Comparison of ENCODE assay signal across 20 cellular contexts in the genomic region with DNA sequence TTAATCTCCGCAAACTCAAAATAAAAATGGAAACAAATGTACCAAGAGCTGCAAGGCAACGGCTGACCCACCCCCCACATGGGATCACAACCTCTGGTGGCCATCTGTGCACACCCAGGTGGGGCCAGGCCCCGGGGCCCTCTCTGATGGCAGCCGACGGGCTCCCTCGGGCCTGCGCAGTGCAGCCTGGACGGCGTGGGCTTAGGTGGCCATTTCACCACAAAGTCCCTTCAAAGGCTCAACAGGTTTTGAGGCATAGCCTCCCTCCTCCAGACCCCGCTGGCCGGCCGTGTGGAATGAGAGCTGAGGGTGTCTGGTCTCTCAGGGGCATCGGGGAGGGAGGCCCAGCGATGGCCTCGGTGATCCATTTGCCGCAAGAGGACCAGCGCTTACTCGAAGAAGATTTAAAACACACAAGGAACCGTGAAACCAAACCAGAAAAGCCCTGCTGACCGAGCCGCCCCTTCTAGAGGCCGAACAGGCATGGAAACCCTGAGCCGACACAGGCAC. TPM values are rescaled to one million over a fixed set of nuclear protein-coding genes. Genes with fewer than 3 reads are reported as not detected.
DNase-seq lines count a peak whose midpoint lies in the region; ATAC-seq and TF ChIP-seq lines count a peak whose summit lies in the region.
"Had no signal": no experiment of that assay in that cellular context is flagged by ENCODE, and none has a peak within 500 bp of the region (broad histone marks: within the 10 kb centered on the region; RNA-seq: fewer than 3 reads in every experiment).

No MANE protein-coding gene starts in this region.

- intact Hi-C loops in posterior vena cava (cut with DNase I): no loop called here

- CTCF ChIA-PET in activated CD8-positive, alpha-beta memory T cell treated with anti-CD3 and anti-CD28 coated beads, Interleukin-2, amount 10 ng/mL, durations not matched to agents 7 days and 5 days (lab: Charles Lee): no interaction called here

- H3K27ac Mint-ChIP-seq in activated CD8-positive, alpha-beta memory T cell treated with anti-CD3 and anti-CD28 coated beads, Interleukin-2, amount 10 ng/mL, durations not matched to agents 7 days and 5 days: no peak overlapping the region
- no peak overlapping the region for H3K27ac Mint-ChIP-seq in chondrocyte (ENCODE audit: unreplicated experiment)

- TF ChIP-seq CTCF in chondrocyte (IDR thresholded peaks at IDR 0.05): no peak

- no peaks in the 10 kb centered on the region for H3K4me1 Mint-ChIP-seq in activated CD8-positive, alpha-beta memory T cell treated with anti-CD3 and anti-CD28 coated beads, Interleukin-2, amount 10 ng/mL, durations not matched to agents 7 days and 5 days
- H3K4me1 Mint-ChIP-seq in chondrocyte (ENCODE audit: low read depth): peaks cover 5% of the 10 kb centered on the region
- H3K4me1 Mint-ChIP-seq: CD14-positive monocyte had no signal

- ATAC-seq in activated CD8-positive, alpha-beta memory T cell treated with anti-CD3 and anti-CD28 coated beads, Interleukin-2, amount 10 ng/mL, durations not matched to agents 7 days and 5 days: no peak
- ATAC-seq: PC-3, Right ventricle myocardium inferior had no signal

- H3K36me3 Mint-ChIP-seq in activated CD8-positive, alpha-beta memory T cell treated with anti-CD3 and anti-CD28 coated beads, Interleukin-2, amount 10 ng/mL, durations not matched to agents 7 days and 5 days: no peaks in the 10 kb centered on the region
- peaks cover 4% of the 10 kb centered on the region for H3K36me3 Mint-ChIP-seq in chondrocyte (ENCODE audit: low read depth)
- H3K36me3 Mint-ChIP-seq: CD14-positive monocyte had no signal

- peak; percentile 36 for DNase-seq in activated CD8-positive, alpha-beta memory T cell treated with anti-CD3 and anti-CD28 coated beads, Interleukin-2, amount 10 ng/mL, durations not matched to agents 7 days and 5 days
- no peak for DNase-seq in activated CD8-positive, alpha-beta memory T cell treated with anti-CD3 and anti-CD28 coated beads, Interleukin-2, amount 50 U/mL, for 4 hours
- DNase-seq in chondrocyte (ENCODE audit: low spot score): peak; percentile 72
- peak; percentile 56 for DNase-seq in posterior vena cava (ENCODE audit: low spot score)
- DNase-seq in NCI-H526 treated with DMSO at 0.1 percent for 48 hours (lab: John Stamatoyannopoulos, UW): no peak
- DNase-seq in activated naive CD4-positive, alpha-beta T cell treated with Interleukin-2 at 50 U/mL for 16 hours: no peak
- DNase-seq in D341Med (ENCODE audit: low spot score): no peak
- DNase-seq: Calu3; DMS153; KBM-7; MG63; NCI-H2029; NCI-H446; NCI-H524 treated with DMSO at 0.1 percent for 48 hours; NCI-H82; NK-92 treated with Interleukin-12 subunit alpha and Interleukin-12 subunit beta, amount 100 ng/mL, for 24 hours; PC-3 had no signal

- no peak overlapping the region for H3K4me3 Mint-ChIP-seq in activated CD8-positive, alpha-beta memory T cell treated with anti-CD3 and anti-CD28 coated beads, Interleukin-2, amount 10 ng/mL, durations not matched to agents 7 days and 5 days
- no peak overlapping the region for H3K4me3 Mint-ChIP-seq in chondrocyte (ENCODE audit: unreplicated experiment)
- H3K4me3 Mint-ChIP-seq: B cell had no signal

- H3K9me3 Mint-ChIP-seq in activated CD8-positive, alpha-beta memory T cell treated with anti-CD3 and anti-CD28 coated beads, Interleukin-2, amount 10 ng/mL, durations not matched to agents 7 days and 5 days (ENCODE audit: low read depth): no peaks in the 10 kb centered on the region
- H3K9me3 Mint-ChIP-seq in chondrocyte (ENCODE audit: low read depth): peaks cover 12% of the 10 kb centered on the region

- H3K27me3 Mint-ChIP-seq in activated CD8-positive, alpha-beta memory T cell treated with anti-CD3 and anti-CD28 coated beads, Interleukin-2, amount 10 ng/mL, durations not matched to agents 7 days and 5 days: peaks cover 18% of the 10 kb centered on the region
- peaks cover 20% of the 10 kb centered on the region for H3K27me3 Mint-ChIP-seq in chondrocyte (ENCODE audit: low read depth)

RNA-seq across cellular contexts. Expression of a gene that starts 42.7 kb away (rescaled TPM):
- total RNA-seq in activated CD8-positive, alpha-beta memory T cell treated with anti-CD3 and anti-CD28 coated beads, Interleukin-2, amount 10 ng/mL, durations not matched to agents 7 days and 5 days: 10 to 100 TPM; 32.2 to 40.5 TPM
- 2.7 to 4.5 TPM (median 3.3 TPM) in 3 replicates for total RNA-seq in chondrocyte
- 1 to 10 TPM; 1.9 to 2.4 TPM for total RNA-seq in posterior vena cava

RNA-seq across cellular contexts. Expression of a gene that starts 45.2 kb away (rescaled TPM):
- total RNA-seq in activated CD8-positive, alpha-beta memory T cell treated with anti-CD3 and anti-CD28 coated beads, Interleukin-2, amount 10 ng/mL, durations not matched to agents 7 days and 5 days: 1 to 10 TPM; 1.3 to 1.7 TPM
- total RNA-seq in chondrocyte: 0.95 to 1.4 TPM (median 1.1 TPM) in 3 replicates
- under 1 TPM; 0.69 to 0.71 TPM for total RNA-seq in posterior vena cava

Comparison
In these comparisons a context has a peak if more than half of its experiments do, and no peak if none do; other contexts are left out.
1. DNase-seq: peak in activated CD8-positive, alpha-beta memory T cell treated with anti-CD3 and anti-CD28 coated beads, Interleukin-2, amount 10 ng/mL, durations not matched to agents 7 days and 5 days (single experiment), chondrocyte (single experiment) and posterior vena cava (single experiment); none in activated CD8-positive, alpha-beta memory T cell treated with anti-CD3 and anti-CD28 coated beads, Interleukin-2, amount 50 U/mL, for 4 hours (single experiment), NCI-H526 treated with DMSO at 0.1 percent for 48 hours (single experiment), activated naive CD4-positive, alpha-beta T cell treated with Interleukin-2 at 50 U/mL for 16 hours (single experiment) and D341Med (single experiment).